ENCODE assay signal across 8 cellular contexts in genomic region chr3:27590437-27591320, GRCh38.
DNase-seq lines count a peak whose midpoint lies in the region; ATAC-seq and TF ChIP-seq lines count a peak whose summit lies in the region.

No MANE protein-coding gene starts in this region.

- POLR2A ChIA-PET in CD8-positive, alpha-beta T cell (lab: Charles Lee): interaction anchor here (0.8 to 1.2 kb wide), 2 partner anchors 15 to 106 kb away, joined by 4 to 6 read pairs; partner anchors contain the start of gene SLC4A7

- no peaks in the 10 kb centered on the region for H3K9me3 Mint-ChIP-seq in CD8-positive, alpha-beta T cell

- H3K4me1 ChIP-seq in CD8-positive, alpha-beta T cell (ENCODE audit: insufficient read depth, low read length): peaks cover 25% of the 10 kb centered on the region

- peaks cover 24% of the 10 kb centered on the region for H3K4me1 Mint-ChIP-seq in CD8-positive, alpha-beta T cell (ENCODE audit: low read depth)

- intact Hi-C loops in CD8-positive, alpha-beta T cell (cut with DNase I, micrococcal nuclease): no loop called here

- no peak for DNase-seq in CD8-positive, alpha-beta T cell
- peak; percentile 90 for DNase-seq in NOMO-1 treated with DMSO at 0.1 percent for 48 hours (lab: John Stamatoyannopoulos, UW; ENCODE audit: unreplicated experiment)
- DNase-seq in midbrain (lab: John Stamatoyannopoulos, UW): peak; percentile 38
- no peak for DNase-seq in NCI-H187 treated with DMSO at 0.1 percent for 48 hours (lab: John Stamatoyannopoulos, UW)
- no peak for DNase-seq in NCI-H446 (lab: John Stamatoyannopoulos, UW)

- no peaks in the 10 kb centered on the region for H3K36me3 Mint-ChIP-seq in CD8-positive, alpha-beta T cell

- peak overlapping the region; percentile 8 for H3K4me3 Mint-ChIP-seq in CD8-positive, alpha-beta T cell

- TF ChIP-seq CTCF in CD8-positive, alpha-beta T cell (IDR thresholded peaks at IDR 0.05): no peak

- H3K36me3 ChIP-seq in CD8-positive, alpha-beta T cell (ENCODE audit: insufficient read depth, low read length): no peaks in the 10 kb centered on the region

- no peaks in the 10 kb centered on the region for H3K9me3 ChIP-seq in CD8-positive, alpha-beta T cell (ENCODE audit: low read length)

- ATAC-seq in CD8-positive, alpha-beta T cell: no peak
- ATAC-seq in GM18870 (IDR thresholded peaks at IDR 0.05; ENCODE audit: unreplicated experiment): no peak
- no peak for ATAC-seq in HG03095 (IDR thresholded peaks at IDR 0.05; ENCODE audit: unreplicated experiment)

- no peak overlapping the region for H3K27ac ChIP-seq in CD8-positive, alpha-beta T cell (ENCODE audit: low read depth, low read length)
- H3K27ac ChIP-seq in cingulate gyrus (ENCODE audit: low read depth, low read length): peak overlapping the region; percentile 35

- H3K4me3 ChIP-seq in CD8-positive, alpha-beta T cell (ENCODE audit: low read depth, low read length): no peak overlapping the region

- no peaks in the 10 kb centered on the region for H3K27me3 ChIP-seq in CD8-positive, alpha-beta T cell (ENCODE audit: insufficient read depth, low read length)

- H3K27ac Mint-ChIP-seq in CD8-positive, alpha-beta T cell: peak overlapping the region; percentile 20

- H3K27me3 Mint-ChIP-seq in CD8-positive, alpha-beta T cell (ENCODE audit: low read depth): no peaks in the 10 kb centered on the region

- CTCF ChIA-PET in CD8-positive, alpha-beta T cell (lab: Charles Lee): interaction anchor here (1.0 to 1.1 kb wide), 2 partner anchors 32 to 131 kb away, joined by 3 read pairs; partner anchors contain the start of gene EOMES

Comparison
In these comparisons a context has a peak if more than half of its experiments do, and no peak if none do; other contexts are left out.
1. DNase-seq: peak in NOMO-1 treated with DMSO at 0.1 percent for 48 hours (single experiment) and midbrain (single experiment); none in CD8-positive, alpha-beta T cell (0 of 7), NCI-H187 treated with DMSO at 0.1 percent for 48 hours (single experiment) and NCI-H446 (0 of 2).